In the genomic region with DNA sequence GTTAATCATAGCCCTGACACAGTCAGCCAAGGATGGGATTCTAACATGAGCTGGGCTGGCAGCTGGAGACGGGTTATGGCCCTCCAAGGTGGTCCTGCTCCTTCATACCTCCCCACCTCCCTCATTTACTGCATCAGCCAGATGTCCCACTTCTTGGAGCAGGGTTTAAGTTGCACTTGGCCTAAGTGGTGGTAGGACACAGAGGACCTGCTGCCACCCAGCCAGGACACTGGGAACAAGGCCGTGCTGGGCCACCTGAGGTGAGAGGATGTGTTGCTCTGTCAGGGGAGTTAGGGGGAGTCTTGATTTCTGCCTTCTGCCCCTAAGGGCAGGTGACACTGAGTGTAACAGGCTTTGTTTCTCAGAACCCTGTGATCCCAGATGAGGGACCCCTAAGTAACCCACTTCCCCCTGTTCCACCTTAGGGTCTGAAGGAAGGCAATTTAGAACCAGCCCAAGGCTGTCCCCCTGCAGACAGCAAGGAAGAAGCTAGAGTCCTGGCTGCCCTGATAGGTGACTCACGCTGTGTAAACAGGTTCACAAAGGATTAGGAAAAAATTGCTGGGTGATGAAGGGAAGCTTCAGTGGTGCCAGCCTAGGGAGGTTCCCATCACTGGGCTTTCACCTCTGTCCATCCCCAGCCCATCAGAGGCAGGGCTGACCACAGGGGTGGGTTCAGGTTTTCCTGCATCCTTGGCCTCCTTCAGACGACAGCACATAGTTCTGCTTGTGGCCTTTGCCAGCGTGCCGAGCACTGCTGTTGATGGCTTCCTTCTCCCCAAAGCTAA, we compare ENCODE assay signal across 12 cellular contexts.
DNase-seq lines count a peak whose midpoint lies in the region; ATAC-seq, FAIRE-seq and TF ChIP-seq lines count a peak whose summit lies in the region.
"Had no signal": no experiment of that assay in that cellular context is flagged by ENCODE, and none has a peak within 500 bp of the region (broad histone marks: within the 10 kb centered on the region; RNA-seq: fewer than 3 reads in every experiment).

No MANE protein-coding gene starts in this region.

- H3K79me2 ChIP-seq in HepG2 (ENCODE audit: insufficient read depth, low read length), result no peaks in the 10 kb centered on the region

- no peaks in the 10 kb centered on the region for H3K4me1 Mint-ChIP-seq in CD4-positive, alpha-beta T cell (ENCODE audit: low read depth)
- H3K4me1 Mint-ChIP-seq in stimulated activated effector memory CD8-positive, alpha-beta T cell treated with anti-CD3 and anti-CD28 coated beads, Interleukin-12 subunit alpha, Interleukin-12 subunit beta, amount 100 ng/mL, for 72 hours, result no peaks in the 10 kb centered on the region

- in situ Hi-C loops in HepG2 (cut with HindIII; ENCODE audit: extremely low pct_ligation_motif_present, low pct_unique_long_range_greater_than_20kb), result no loop called here

- H3K27ac Mint-ChIP-seq in CD4-positive, alpha-beta T cell, result no peak overlapping the region
- no peak overlapping the region for H3K27ac Mint-ChIP-seq in stimulated activated effector memory CD8-positive, alpha-beta T cell treated with anti-CD3 and anti-CD28 coated beads, Interleukin-12 subunit alpha, Interleukin-12 subunit beta, amount 100 ng/mL, for 72 hours
- H3K27ac Mint-ChIP-seq: activated naive CD8-positive, alpha-beta T cell had no signal

- POLR2A ChIA-PET in HepG2 (lab: Yijun Ruan, JAX), result interaction anchor here (1.2 to 1.7 kb wide), 3 partner anchors 12 to 196 kb away, joined by 3 to 4 read pairs (median 3); no protein-coding TSS in a partner anchor
- POLR2A ChIA-PET in CD4-positive, alpha-beta T cell (lab: Charles Lee), result no interaction called here

- peak; percentile 8; the same call in 1 of the 3 replicates for ATAC-seq in HepG2
- ATAC-seq in HG02610 (IDR thresholded peaks at IDR 0.05; ENCODE audit: unreplicated experiment), result no peak
- no peak for ATAC-seq in CD4-positive, alpha-beta T cell (ENCODE audit: poor library complexity)
- no peak for ATAC-seq in stimulated activated effector memory CD8-positive, alpha-beta T cell treated with anti-CD3 and anti-CD28 coated beads, Interleukin-12 subunit alpha, Interleukin-12 subunit beta, amount 100 ng/mL, for 72 hours
- ATAC-seq: mucosa of descending colon had no signal

- H3K27me3 ChIP-seq in BLaER1 treated with 17β-estradiol and CSF1 and Interleukin-3, amounts not matched to agents 10 nM and 100 nM, result no peaks in the 10 kb centered on the region
- no peaks in the 10 kb centered on the region for H3K27me3 ChIP-seq in HepG2 (ENCODE audit: control insufficient read depth in 1 of 2, insufficient read depth in 2 of 2, low read length in 2 of 2)
- H3K27me3 ChIP-seq in CD4-positive, alpha-beta T cell (ENCODE audit: control insufficient read depth, insufficient read depth, low read length), result no peaks in the 10 kb centered on the region

- peak overlapping the region in 2 of 10 experiments; percentile 25 to 29; a peak in 1 of 20 replicates for H3K4me3 ChIP-seq in BLaER1 treated with 17β-estradiol and CSF1 and Interleukin-3, amounts not matched to agents 10 nM and 100 nM
- H3K4me3 ChIP-seq in HepG2 (replicated peaks in 1 of 3; ENCODE audit: insufficient read depth in 1 of 3, low read depth in 2 of 3, low read length in 3 of 3), result no peak overlapping the region
- H3K4me3 ChIP-seq: mucosa of descending colon had no signal

- TF ChIP-seq EP300 in HepG2 (IDR thresholded peaks at IDR 0.05; ENCODE audit: low read depth in 2 of 2, low read length in 2 of 2), result 0 out of 4 replicates have a peak, but pooled peaks of 1 of the 2 experiments have one; percentile 15
- no peak for TF ChIP-seq EP300 in HepG2 (CRISPR knock-in tag; IDR thresholded peaks at IDR 0.05; ENCODE audit: borderline replicate concordance)

- no peak overlapping the region for H3K4me3 Mint-ChIP-seq in CD4-positive, alpha-beta T cell
- no peak overlapping the region for H3K4me3 Mint-ChIP-seq in stimulated activated effector memory CD8-positive, alpha-beta T cell treated with anti-CD3 and anti-CD28 coated beads, Interleukin-12 subunit alpha, Interleukin-12 subunit beta, amount 100 ng/mL, for 72 hours
- H3K4me3 Mint-ChIP-seq: activated naive CD8-positive, alpha-beta T cell; T-helper 2 cell treated with Interferon-gamma antibody and Interleukin-4, amounts not matched to agents 5 μg/mL and 100 μg/mL, for 36 hours had no signal

- peaks cover 66 to 89% (median 73%) of the 10 kb centered on the region in 10 experiments for H3K4me1 ChIP-seq in BLaER1 treated with 17β-estradiol and CSF1 and Interleukin-3, amounts not matched to agents 10 nM and 100 nM
- H3K4me1 ChIP-seq in HepG2 (ENCODE audit: insufficient read depth, low read length), result peaks cover 72% of the 10 kb centered on the region

- TF ChIP-seq POLR2A in HepG2 (IDR thresholded peaks at IDR 0.05; ENCODE audit: insufficient read depth in 1 of 2, low read depth in 2 of 2, low read length in 2 of 2), result no peak

- H3K27ac ChIP-seq in BLaER1 treated with 17β-estradiol and CSF1 and Interleukin-3, amounts not matched to agents 10 nM and 100 nM, result peak overlapping the region in 8 of 11 experiments; percentile 26 to 71 (median 62); a peak in 14 of 22 replicates
- peak overlapping the region; percentile 46 for H3K27ac ChIP-seq in HepG2 (ENCODE audit: extremely low read length, insufficient read depth, low read length)
- H3K27ac ChIP-seq in CD4-positive, alpha-beta T cell (ENCODE audit: low read depth, low read length), result no peak overlapping the region

- intact Hi-C loops in HepG2 (cut with micrococcal nuclease; ENCODE audit: unreplicated experiment), result loop anchor here (5.0 kb wide), 1 partner anchor 743 kb away; no protein-coding TSS in a partner anchor
- intact Hi-C loops in CD4-positive, alpha-beta T cell (cut with DNase I, micrococcal nuclease), result no loop called here

- peaks cover 64 to 100% (median 87%) of the 10 kb centered on the region in 11 experiments for H3K36me3 ChIP-seq in BLaER1 treated with 17β-estradiol and CSF1 and Interleukin-3, amounts not matched to agents 10 nM and 100 nM
- H3K36me3 ChIP-seq in HepG2 (replicated peaks in 1 of 2; ENCODE audit: control insufficient read depth in 1 of 2, insufficient read depth in 2 of 2, low read length in 2 of 2), result peaks cover 13 to 38% of the 10 kb centered on the region in 2 experiments

- H2AFZ ChIP-seq in HepG2 (ENCODE audit: low read length), result no peak overlapping the region

- H3K27me3 Mint-ChIP-seq in CD4-positive, alpha-beta T cell, result no peaks in the 10 kb centered on the region
- H3K27me3 Mint-ChIP-seq: activated naive CD8-positive, alpha-beta T cell had no signal

- TF ChIP-seq RAD21 in HepG2 (CRISPR knock-in tag; IDR thresholded peaks at IDR 0.05), result no peak

- H3K4me2 ChIP-seq in BLaER1 treated with 17β-estradiol and CSF1 and Interleukin-3, amounts not matched to agents 10 nM and 100 nM, result peak overlapping the region; percentile 69 to 85 (median 80)
- H3K4me2 ChIP-seq in HepG2 (ENCODE audit: low read depth, low read length), result no peak overlapping the region

- DNase-seq in HT1080 (ENCODE audit: low read depth), result peak; percentile 86
- peak; percentile 41 for DNase-seq in amniotic epithelial cell (ENCODE audit: low read depth)
- DNase-seq in HepG2 (ENCODE audit: low spot score), result peak; percentile 81
- DNase-seq in CD4-positive, alpha-beta T cell, result no peak
- DNase-seq in stimulated activated effector memory CD8-positive, alpha-beta T cell treated with anti-CD3 and anti-CD28 coated beads, Interleukin-12 subunit alpha, Interleukin-12 subunit beta, amount 100 ng/mL, for 72 hours (ENCODE audit: low spot score in 2 of 2), result no peak
- DNase-seq in DMS79 treated with DMSO at 0.1 percent for 48 hours (lab: John Stamatoyannopoulos, UW), result no peak
- DNase-seq: retina had no signal

- no peaks in the 10 kb centered on the region for H3K9me3 Mint-ChIP-seq in CD4-positive, alpha-beta T cell
- H3K9me3 Mint-ChIP-seq in stimulated activated effector memory CD8-positive, alpha-beta T cell treated with anti-CD3 and anti-CD28 coated beads, Interleukin-12 subunit alpha, Interleukin-12 subunit beta, amount 100 ng/mL, for 72 hours, result no peaks in the 10 kb centered on the region
- H3K9me3 Mint-ChIP-seq: T-helper 2 cell treated with Interferon-gamma antibody and Interleukin-4, amounts not matched to agents 5 μg/mL and 100 μg/mL, for 36 hours had no signal

- BruUV-seq in HepG2 (replicated peaks; lab: Mats Ljungman, UMichigan), result no TSS peak

- peak overlapping the region in 7 of 11 experiments; percentile 20 to 61 (median 39); a peak in 9 of 22 replicates for H3K9ac ChIP-seq in BLaER1 treated with 17β-estradiol and CSF1 and Interleukin-3, amounts not matched to agents 10 nM and 100 nM
- H3K9ac ChIP-seq in HepG2 (ENCODE audit: insufficient read depth, low read depth, low read length), result no peak overlapping the region

- H4K20me1 ChIP-seq in BLaER1 treated with 17β-estradiol and CSF1 and Interleukin-3, amounts not matched to agents 10 nM and 100 nM, result peaks cover 0 to 97% (median 5%) of the 10 kb centered on the region in 11 experiments; a peak in 9 of 22 replicates
- H4K20me1 ChIP-seq in HepG2 (ENCODE audit: insufficient read depth, low read length), result no peaks in the 10 kb centered on the region

- no peaks in the 10 kb centered on the region for H3K9me3 ChIP-seq in BLaER1 treated with 17β-estradiol and CSF1 and Interleukin-3, amounts not matched to agents 10 nM and 100 nM (replicated peaks in 1 of 11)
- H3K9me3 ChIP-seq in HepG2 (ENCODE audit: low read length), result no peaks in the 10 kb centered on the region
- H3K9me3 ChIP-seq in CD4-positive, alpha-beta T cell (ENCODE audit: control insufficient read depth, low read length), result no peaks in the 10 kb centered on the region
- H3K9me3 ChIP-seq: mucosa of descending colon had no signal

- WGBS in HepG2 (ENCODE audit: low lambda C conversion rate), result 88% methylated on average over 6 of the region's 6 CpGs

- TF ChIP-seq CTCF in HepG2 (CRISPR knock-in tag; IDR thresholded peaks at IDR 0.05), result no peak
- no peak for TF ChIP-seq CTCF in CD4-positive, alpha-beta T cell (IDR thresholded peaks at IDR 0.05)

- FAIRE-seq in HepG2 (lab: Jason Lieb, UNC), result peak; percentile 71

- CTCF ChIA-PET in HepG2 (lab: Yijun Ruan, JAX; ENCODE audit: low intra/inter-chr PET ratio, low total read pairs), result no interaction called here
- CTCF ChIA-PET in CD4-positive, alpha-beta T cell (lab: Charles Lee), result no interaction called here

- H3K36me3 Mint-ChIP-seq in CD4-positive, alpha-beta T cell (ENCODE audit: low read depth), result peaks cover 78% of the 10 kb centered on the region
- peaks cover 75% of the 10 kb centered on the region for H3K36me3 Mint-ChIP-seq in stimulated activated effector memory CD8-positive, alpha-beta T cell treated with anti-CD3 and anti-CD28 coated beads, Interleukin-12 subunit alpha, Interleukin-12 subunit beta, amount 100 ng/mL, for 72 hours
- H3K36me3 Mint-ChIP-seq: activated naive CD8-positive, alpha-beta T cell had no signal

TF ChIP-seq in HepG2, 621 proteins besides CTCF, POLR2A, EP300 and RAD21 (continues in another document):
- peak; percentile 63; the same call in 1 of the 2 replicates for TF ChIP-seq SOX5 (CRISPR knock-in tag; IDR thresholded peaks at IDR 0.05; ENCODE audit: borderline replicate concordance)
- no peak for TF ChIP-seq MED13 (CRISPR knock-in tag; IDR thresholded peaks at IDR 0.05)
- TF ChIP-seq XBP1 (CRISPR knock-in tag; IDR thresholded peaks at IDR 0.05), result no peak
- TF ChIP-seq NCOA2 (CRISPR knock-in tag; IDR thresholded peaks at IDR 0.05), result 0 out of 2 replicates have a peak, but pooled peaks have one; percentile 23
- peak; percentile 59; the same call in 1 of the 2 replicates for TF ChIP-seq RXRB (CRISPR knock-in tag; IDR thresholded peaks at IDR 0.05; ENCODE audit: borderline replicate concordance)

Comparison
In these comparisons a context has a peak if more than half of its experiments do, and no peak if none do; other contexts are left out.
1. DNase-seq: peak in HT1080 (single experiment), amniotic epithelial cell (single experiment) and HepG2 (single experiment); none in CD4-positive, alpha-beta T cell (0 of 10), stimulated activated effector memory CD8-positive, alpha-beta T cell treated with anti-CD3 and anti-CD28 coated beads, Interleukin-12 subunit alpha, Interleukin-12 subunit beta, amount 100 ng/mL, for 72 hours (0 of 2) and DMS79 treated with DMSO at 0.1 percent for 48 hours (single experiment).